6 cellular contexts compared by ENCODE assay signal in the genomic region with DNA sequence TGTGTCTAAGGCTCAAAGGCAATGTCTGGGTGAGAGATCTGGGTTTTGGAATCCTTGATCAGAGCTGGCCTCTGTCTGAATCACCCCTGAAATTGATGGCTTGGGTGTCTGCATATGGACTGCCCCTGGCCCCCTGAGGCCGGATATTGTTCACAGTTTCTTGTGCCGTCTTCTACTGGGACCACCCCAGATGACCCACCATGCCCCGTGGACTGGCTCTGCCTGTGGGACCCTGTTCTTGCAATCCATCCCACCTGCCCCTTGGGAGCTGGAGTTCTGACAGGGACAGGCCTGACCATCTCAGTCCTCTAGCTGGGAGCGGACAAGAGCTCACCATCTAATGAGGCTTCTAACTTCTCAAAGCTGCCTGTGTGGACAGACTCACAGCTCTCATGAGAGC.
"Had no signal": no experiment of that assay in that cellular context is flagged by ENCODE, and none has a peak within 500 bp of the region (broad histone marks: within the 10 kb centered on the region; RNA-seq: fewer than 3 reads in every experiment).

No MANE protein-coding gene starts in this region.

- H3K27ac Mint-ChIP-seq: IgD-negative memory B cell had no signal

- DNase-seq: IMR-90, KBM-7 had no signal

- H3K9me3 Mint-ChIP-seq: IgD-negative memory B cell had no signal

- ATAC-seq: HepG2, K562 had no signal

- H3K27ac ChIP-seq: HL-60 had no signal

- H3K4me3 Mint-ChIP-seq: IgD-negative memory B cell had no signal

- H3K4me3 ChIP-seq: K562 had no signal
